Comparison of ENCODE assay signal across 1 cellular context in genomic region chr1:46522184-46522968, GRCh38.
TF ChIP-seq lines count a peak whose summit lies in the region.

No MANE protein-coding gene starts in this region.

TF ChIP-seq in K562, 482 proteins besides CTCF, POLR2A, EP300 and RAD21 (continued from another document and continues in another):
- peak in 1 of 2 experiments; percentile 71; a peak in 1 of 4 replicates for TF ChIP-seq ZNF639 (CRISPR knock-in tag; conservative IDR thresholded peaks at IDR 0.05 in 1 of 2, IDR thresholded peaks at IDR 0.05 in 1 of 2)
- TF ChIP-seq NCOA1 (IDR thresholded peaks at IDR 0.05; ENCODE audit: low read depth): peak; percentile 90
- peak; percentile 97 for TF ChIP-seq ZBTB5 (IDR thresholded peaks at IDR 0.05)
- TF ChIP-seq PURB (CRISPR knock-in tag; IDR thresholded peaks at IDR 0.05; ENCODE audit: low read depth): no peak
- no peak for TF ChIP-seq LARP7 (IDR thresholded peaks at IDR 0.05)
- peak; percentile 100 for TF ChIP-seq HNRNPUL1 (IDR thresholded peaks at IDR 0.05; ENCODE audit: low read length)
- peak; percentile 99 to 100 for TF ChIP-seq MNT (conservative IDR thresholded peaks at IDR 0.05)
- TF ChIP-seq SREBF1 (IDR thresholded peaks at IDR 0.05; ENCODE audit: borderline replicate concordance, low read depth, low read length): no peak
- TF ChIP-seq ETV5 (CRISPR knock-in tag; IDR thresholded peaks at IDR 0.05; ENCODE audit: low read depth): peak; percentile 88
- TF ChIP-seq ATF6 (CRISPR knock-in tag; IDR thresholded peaks at IDR 0.05): 0 out of 2 replicates have a peak, but pooled peaks have one; percentile 57
- peak; percentile 61; the same call in 1 of the 2 replicates for TF ChIP-seq DMBX1 (CRISPR knock-in tag; IDR thresholded peaks at IDR 0.05; ENCODE audit: borderline replicate concordance)
- TF ChIP-seq WHSC1 (IDR thresholded peaks at IDR 0.05; ENCODE audit: low read length): no peak
- TF ChIP-seq ETS1 (conservative IDR thresholded peaks at IDR 0.05; ENCODE audit: control insufficient read depth, low read depth, low read length): peak; percentile 78
- no peak for TF ChIP-seq ZC3H11A (IDR thresholded peaks at IDR 0.05; ENCODE audit: low read depth, low read length)
- peak; percentile 75; the same call in 1 of the 2 replicates for TF ChIP-seq JUND (IDR thresholded peaks at IDR 0.05; ENCODE audit: borderline replicate concordance, low read depth, low read length)
- TF ChIP-seq JUND (tag; IDR thresholded peaks at IDR 0.05; ENCODE audit: borderline replicate concordance, low read depth, low read length): peak; percentile 63; the same call in 1 of the 3 replicates
- TF ChIP-seq FOXP4 (CRISPR knock-in tag; IDR thresholded peaks at IDR 0.05; ENCODE audit: borderline replicate concordance): peak; percentile 93; the same call in 1 of the 2 replicates
- peak; percentile 50; the same call in 1 of the 2 replicates for TF ChIP-seq CREB3 (tag; conservative IDR thresholded peaks at IDR 0.05; ENCODE audit: low read depth)
- no peak for TF ChIP-seq SP2 (IDR thresholded peaks at IDR 0.05; ENCODE audit: extremely low read depth, low read depth, low read length, poor library complexity, severe bottlenecking)
- peak; percentile 86; the same call in 1 of the 2 replicates for TF ChIP-seq NKRF (IDR thresholded peaks at IDR 0.05; ENCODE audit: borderline replicate concordance)
- no peak for TF ChIP-seq GABPB2 (CRISPR knock-in tag; conservative IDR thresholded peaks at IDR 0.05)
- TF ChIP-seq REST (CRISPR knock-in tag; IDR thresholded peaks at IDR 0.05; ENCODE audit: low read depth): peak; percentile 32; the same call in 1 of the 2 replicates
- no peak for TF ChIP-seq NCOA6 (IDR thresholded peaks at IDR 0.05)
- TF ChIP-seq PHTF2 (CRISPR knock-in tag; IDR thresholded peaks at IDR 0.05): no peak
- TF ChIP-seq MEIS2 (IDR thresholded peaks at IDR 0.05; ENCODE audit: partially characterized antibody): peak; percentile 84
- no peak for TF ChIP-seq SMAD3 (CRISPR knock-in tag; conservative IDR thresholded peaks at IDR 0.05)
- peak; percentile 65; the same call in 1 of the 2 replicates for TF ChIP-seq TRIM28 (IDR thresholded peaks at IDR 0.05)
- peak; percentile 93 for TF ChIP-seq KLF13 (tag; IDR thresholded peaks at IDR 0.05; ENCODE audit: borderline replicate concordance, low read depth)
- TF ChIP-seq ZNF175 (CRISPR knock-in tag; IDR thresholded peaks at IDR 0.05; ENCODE audit: low read depth): peak; percentile 79
- TF ChIP-seq RBM34 (IDR thresholded peaks at IDR 0.05; ENCODE audit: borderline replicate concordance, insufficient read depth, low read length): no peak
- TF ChIP-seq ZNF253 (CRISPR knock-in tag; conservative IDR thresholded peaks at IDR 0.05): no peak
- no peak for TF ChIP-seq KHSRP (IDR thresholded peaks at IDR 0.05)
- TF ChIP-seq KLF10 (CRISPR knock-in tag; IDR thresholded peaks at IDR 0.05): no peak
- peak; percentile 6; the same call in 1 of the 2 replicates for TF ChIP-seq IFI16 (CRISPR knock-in tag; IDR thresholded peaks at IDR 0.05)
- no peak for TF ChIP-seq ZNF780A (CRISPR knock-in tag; IDR thresholded peaks at IDR 0.05)
- TF ChIP-seq ZBTB34 (CRISPR knock-in tag; IDR thresholded peaks at IDR 0.05): no peak
- no peak for TF ChIP-seq HNRNPK (IDR thresholded peaks at IDR 0.05; ENCODE audit: low read depth, low read length, poor library complexity, severe bottlenecking)
- peak; percentile 93 for TF ChIP-seq FOXJ2 (tag; IDR thresholded peaks at IDR 0.05)
- TF ChIP-seq ZBTB2 (IDR thresholded peaks at IDR 0.05): peak; percentile 88
- no peak; the same call in 1 of the 2 replicates for TF ChIP-seq KLF6 (CRISPR knock-in tag; IDR thresholded peaks at IDR 0.05; ENCODE audit: borderline replicate concordance)
